Comparison of ENCODE assay signal across 11 cellular contexts in the genomic region with DNA sequence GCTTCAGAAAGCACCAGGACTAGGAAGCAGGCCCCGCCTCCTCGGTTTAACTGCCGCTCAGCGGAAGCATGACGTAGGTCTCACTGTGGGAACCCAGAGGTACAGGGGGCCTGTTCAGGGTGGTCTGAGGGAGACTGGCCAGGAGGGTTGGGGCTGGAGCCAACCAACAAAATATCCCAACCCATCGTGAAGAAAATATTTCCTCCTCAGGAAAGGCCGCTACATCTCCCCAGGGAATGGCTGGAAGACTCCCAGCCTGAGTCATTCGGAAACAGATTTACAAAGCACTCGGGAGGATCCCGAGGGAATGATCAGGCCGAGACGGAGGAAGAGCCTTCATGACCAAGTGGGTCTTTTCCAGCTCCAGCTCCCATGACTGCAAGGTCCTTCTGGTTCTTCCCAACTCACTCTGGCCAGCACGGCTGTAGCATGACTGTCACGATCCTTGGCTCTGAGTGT.
DNase-seq lines count a peak whose midpoint lies in the region; ATAC-seq and TF ChIP-seq lines count a peak whose summit lies in the region.
"Had no signal": no experiment of that assay in that cellular context is flagged by ENCODE, and none has a peak within 500 bp of the region (broad histone marks: within the 10 kb centered on the region; RNA-seq: fewer than 3 reads in every experiment).

No MANE protein-coding gene starts in this region.

- no peak overlapping the region for H3K9ac ChIP-seq in rectal smooth muscle tissue (ENCODE audit: low read length)

- ATAC-seq in HG03571 (IDR thresholded peaks at IDR 0.05; ENCODE audit: unreplicated experiment), result no peak

- H3K36me3 ChIP-seq in rectal smooth muscle tissue (ENCODE audit: control insufficient read depth, insufficient read depth, low read length), result no peaks in the 10 kb centered on the region

- H3K4me1 Mint-ChIP-seq in glutamatergic neuron (ENCODE audit: low read depth, unreplicated experiment), result peaks cover 9% of the 10 kb centered on the region

- H3K27me3 ChIP-seq in rectal smooth muscle tissue (ENCODE audit: control insufficient read depth, insufficient read depth, low read length), result no peaks in the 10 kb centered on the region

- H3K4me3 Mint-ChIP-seq in glutamatergic neuron (ENCODE audit: unreplicated experiment), result no peak overlapping the region

- H3K9me3 Mint-ChIP-seq in glutamatergic neuron (ENCODE audit: unreplicated experiment), result peaks cover 3% of the 10 kb centered on the region

- H3K27ac Mint-ChIP-seq in glutamatergic neuron (ENCODE audit: unreplicated experiment), result no peak overlapping the region

- peak overlapping the region; percentile 73 for H3K27ac ChIP-seq in rectal smooth muscle tissue (ENCODE audit: low read depth, low read length)
- H3K27ac ChIP-seq: PC-9 had no signal

- peaks cover 28% of the 10 kb centered on the region for H3K4me1 ChIP-seq in rectal smooth muscle tissue (ENCODE audit: control insufficient read depth, insufficient read depth, low read length)

- peaks cover 7% of the 10 kb centered on the region for H3K27me3 Mint-ChIP-seq in glutamatergic neuron (ENCODE audit: unreplicated experiment)

- no peak for TF ChIP-seq CTCF in glutamatergic neuron (IDR thresholded peaks at IDR 0.05; ENCODE audit: partially characterized antibody, unreplicated experiment)

- peak; percentile 54 for DNase-seq in COLO829 (ENCODE audit: low spot score)
- DNase-seq in SK-N-DZ (ENCODE audit: low spot score), result peak; percentile 83
- DNase-seq in glutamatergic neuron, result peak; percentile 53
- DNase-seq in cerebellar nuclear complex (lab: John Stamatoyannopoulos, UW), result no peak
- no peak for DNase-seq in middle frontal gyrus (ENCODE audit: extremely low spot score, low spot score)
- DNase-seq in activated CD8-positive, alpha-beta memory T cell treated with anti-CD3 and anti-CD28 coated beads for 24 hours, result no peak
- DNase-seq: activated T-cell treated with anti-CD3 and anti-CD28 coated beads for 4 hours, DND-41, PC-9 had no signal

- peaks cover 5% of the 10 kb centered on the region for H3K36me3 Mint-ChIP-seq in glutamatergic neuron (ENCODE audit: unreplicated experiment)

- H3K4me3 ChIP-seq in rectal smooth muscle tissue (ENCODE audit: low read length), result no peak overlapping the region
- H3K4me3 ChIP-seq: PC-9 had no signal

Comparison
In these comparisons a context has a peak if more than half of its experiments do, and no peak if none do; other contexts are left out.
1. DNase-seq: peak in COLO829 (single experiment), SK-N-DZ (single experiment) and glutamatergic neuron (single experiment); none in cerebellar nuclear complex (0 of 2), middle frontal gyrus (single experiment) and activated CD8-positive, alpha-beta memory T cell treated with anti-CD3 and anti-CD28 coated beads for 24 hours (single experiment).